8 cellular contexts compared by ENCODE assay signal in the genomic region with DNA sequence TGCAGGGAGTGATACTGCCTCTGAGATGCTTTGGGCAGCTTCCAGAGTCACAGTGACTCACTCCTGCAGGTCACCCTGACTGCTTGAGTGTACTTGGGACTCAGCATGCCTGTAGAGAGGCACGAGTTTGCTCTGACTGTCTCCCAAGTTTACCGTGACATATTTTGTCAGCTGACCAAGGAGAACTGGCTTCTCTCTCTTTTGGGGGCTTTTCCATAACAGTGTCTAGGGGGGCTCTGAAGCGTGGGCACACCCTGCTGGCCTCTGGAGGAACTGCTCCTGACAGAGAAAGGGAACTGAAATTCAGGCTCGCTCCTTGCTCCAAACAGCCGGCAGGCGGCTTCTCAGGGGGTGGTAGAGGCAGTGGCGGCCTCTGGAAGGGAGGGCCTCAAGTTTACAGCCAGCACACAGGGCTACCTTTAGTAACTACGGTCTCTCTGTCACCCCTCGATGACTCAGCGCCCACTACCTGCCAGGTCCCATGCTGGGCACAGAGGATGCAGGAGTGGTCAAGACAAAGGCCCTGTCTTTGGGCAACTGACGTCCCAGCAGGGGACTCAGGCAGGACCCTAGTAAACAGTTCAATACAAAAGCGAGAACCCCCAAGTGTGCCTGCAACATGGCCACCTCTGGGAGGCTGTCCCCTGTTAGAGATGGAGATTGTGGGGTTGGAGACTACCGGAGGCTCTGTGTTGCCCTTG. TPM values are rescaled to one million over a fixed set of nuclear protein-coding genes. Genes with fewer than 3 reads are reported as not detected.
DNase-seq lines count a peak whose midpoint lies in the region; ATAC-seq, FAIRE-seq and TF ChIP-seq lines count a peak whose summit lies in the region.

No MANE protein-coding gene starts in this region.

- no peak for TF ChIP-seq EP300 in HepG2 (IDR thresholded peaks at IDR 0.05; ENCODE audit: low read depth in 2 of 2, low read length in 2 of 2)
- no peak for TF ChIP-seq EP300 in HepG2 (CRISPR knock-in tag; IDR thresholded peaks at IDR 0.05; ENCODE audit: borderline replicate concordance)

- FAIRE-seq in HepG2 (lab: Jason Lieb, UNC) = no peak

- H4K20me1 ChIP-seq in MM.1S (ENCODE audit: insufficient read depth, low read length) = no peaks in the 10 kb centered on the region
- no peaks in the 10 kb centered on the region for H4K20me1 ChIP-seq in HepG2 (ENCODE audit: insufficient read depth, low read length)

- DNase-seq in ACHN (peak; percentile 15), HEK293T (ENCODE audit: extremely low spot score) (peak; percentile 83), MM.1S (peak; percentile 9), amniotic stem cell (lab: John Stamatoyannopoulos, UW) (peak; percentile 1), HepG2 (ENCODE audit: low spot score) (peak; percentile 22), SW480 (ENCODE audit: low spot score) (no peak)
- no peak for DNase-seq in stimulated activated CD4-positive, alpha-beta T cell treated with anti-CD3 and anti-CD28 coated beads, Interleukin-15, amount 100 ng/mL, for 24 hours

- no peaks in the 10 kb centered on the region for H3K4me1 ChIP-seq in MM.1S (ENCODE audit: low read length)
- peaks cover 11% of the 10 kb centered on the region for H3K4me1 ChIP-seq in HepG2 (ENCODE audit: insufficient read depth, low read length)

- H3K4me3 ChIP-seq in GM12875 (ENCODE audit: low read depth, low read length) (no peak overlapping the region), MM.1S (ENCODE audit: low read length) (no peak overlapping the region), HepG2 (replicated peaks in 1 of 3; ENCODE audit: insufficient read depth in 1 of 3, low read depth in 2 of 3, low read length in 3 of 3) (no peak overlapping the region)

- H3K27me3 ChIP-seq in MM.1S (replicated peaks; ENCODE audit: insufficient read depth, low read length) (no peaks in the 10 kb centered on the region), HepG2 (ENCODE audit: control insufficient read depth in 1 of 2, insufficient read depth in 2 of 2, low read length in 2 of 2) (no peaks in the 10 kb centered on the region; a peak in 1 of 5 replicates)

- in situ Hi-C loops in ACHN (cut with HindIII; ENCODE audit: low pct_ligation_motif_present, low pct_unique_long_range_greater_than_20kb, low sequenced_read_pairs) (no loop called here), HepG2 (cut with HindIII; ENCODE audit: extremely low pct_ligation_motif_present, low pct_unique_long_range_greater_than_20kb) (no loop called here)

- TF ChIP-seq CTCF in GM12875 (IDR thresholded peaks at IDR 0.05; ENCODE audit: borderline replicate concordance, insufficient read depth, low read depth, low read length) (peak; percentile 89), MM.1S (IDR thresholded peaks at IDR 0.05; ENCODE audit: low read length) (peak; percentile 70), HepG2 (CRISPR knock-in tag; IDR thresholded peaks at IDR 0.05) (peak; percentile 52)

- H3F3A ChIP-seq in MM.1S (ENCODE audit: insufficient read depth, low read length) = no peaks in the 10 kb centered on the region

- POLR2A ChIA-PET in HEK293T (lab: Yijun Ruan, JAX) (interaction anchor here (0.8 kb wide), 1 partner anchor 9 kb away, joined by 3 read pairs; no protein-coding TSS in a partner anchor), HepG2 (lab: Yijun Ruan, JAX) (no interaction called here)

- TF ChIP-seq RAD21 in HepG2 (CRISPR knock-in tag; IDR thresholded peaks at IDR 0.05) = no peak; the same call in 1 of the 2 replicates

- no peak for TF ChIP-seq POLR2A in HepG2 (IDR thresholded peaks at IDR 0.05; ENCODE audit: insufficient read depth in 1 of 2, low read depth in 2 of 2, low read length in 2 of 2)

- H3K9me2 ChIP-seq in MM.1S (replicated peaks; ENCODE audit: insufficient read depth, low read length) = no peaks in the 10 kb centered on the region

- no peaks in the 10 kb centered on the region for H3K9me3 ChIP-seq in MM.1S (replicated peaks; ENCODE audit: insufficient read depth, low read length)
- H3K9me3 ChIP-seq in HepG2 (ENCODE audit: low read length) = no peaks in the 10 kb centered on the region

- H3K4me2 ChIP-seq in MM.1S (ENCODE audit: low read depth, low read length) = no peak overlapping the region; the same call in 1 of the 2 replicates
- no peak overlapping the region for H3K4me2 ChIP-seq in HepG2 (ENCODE audit: low read depth, low read length)

- 90% methylated on average over 2 of the region's 13 CpGs for WGBS in HepG2 (ENCODE audit: low lambda C conversion rate)

- intact Hi-C loops in HepG2 (cut with micrococcal nuclease; ENCODE audit: unreplicated experiment) = no loop called here

- ATAC-seq in HepG2 = peak; percentile 70

- no TSS peak for BruUV-seq in HepG2 (replicated peaks; lab: Mats Ljungman, UMichigan)

- no peaks in the 10 kb centered on the region for H3K79me2 ChIP-seq in MM.1S (ENCODE audit: low read length)
- no peaks in the 10 kb centered on the region for H3K79me2 ChIP-seq in HepG2 (ENCODE audit: insufficient read depth, low read length)

- CTCF ChIA-PET in HEK293T (lab: Yijun Ruan, JAX) = interaction anchor here (0.9 to 2.1 kb wide), 4 partner anchors 10 to 23 kb away, joined by 3 to 9 read pairs (median 4); no protein-coding TSS in a partner anchor
- CTCF ChIA-PET in HepG2 (lab: Yijun Ruan, JAX; ENCODE audit: low intra/inter-chr PET ratio, low total read pairs) = no interaction called here

- H3K36me3 ChIP-seq in MM.1S (replicated peaks; ENCODE audit: insufficient read depth, low read length) = no peaks in the 10 kb centered on the region
- no peaks in the 10 kb centered on the region for H3K36me3 ChIP-seq in HepG2 (replicated peaks in 1 of 2; ENCODE audit: control insufficient read depth in 1 of 2, insufficient read depth in 2 of 2, low read length in 2 of 2)

- H3K9ac ChIP-seq in MM.1S (ENCODE audit: low read length) (no peak overlapping the region), HepG2 (ENCODE audit: insufficient read depth, low read depth, low read length) (no peak overlapping the region)

- H3K27ac ChIP-seq in MM.1S (ENCODE audit: low read length) (no peak overlapping the region), HepG2 (ENCODE audit: extremely low read length, insufficient read depth, low read length) (no peak overlapping the region)

- H2AFZ ChIP-seq in MM.1S (ENCODE audit: low read length) = no peak overlapping the region
- no peak overlapping the region for H2AFZ ChIP-seq in HepG2 (ENCODE audit: low read length)

TF ChIP-seq in HEK293T, 16 proteins besides CTCF, POLR2A, EP300 and RAD21:
- TF ChIP-seq SP1 (IDR thresholded peaks at IDR 0.05) (no peak), ELF4 (IDR thresholded peaks at IDR 0.05) (no peak), NFRKB (IDR thresholded peaks at IDR 0.05) (no peak), FOXK2 (IDR thresholded peaks at IDR 0.05) (no peak), FOXA1 (IDR thresholded peaks at IDR 0.05) (no peak)
- TF ChIP-seq, protein P1, sequence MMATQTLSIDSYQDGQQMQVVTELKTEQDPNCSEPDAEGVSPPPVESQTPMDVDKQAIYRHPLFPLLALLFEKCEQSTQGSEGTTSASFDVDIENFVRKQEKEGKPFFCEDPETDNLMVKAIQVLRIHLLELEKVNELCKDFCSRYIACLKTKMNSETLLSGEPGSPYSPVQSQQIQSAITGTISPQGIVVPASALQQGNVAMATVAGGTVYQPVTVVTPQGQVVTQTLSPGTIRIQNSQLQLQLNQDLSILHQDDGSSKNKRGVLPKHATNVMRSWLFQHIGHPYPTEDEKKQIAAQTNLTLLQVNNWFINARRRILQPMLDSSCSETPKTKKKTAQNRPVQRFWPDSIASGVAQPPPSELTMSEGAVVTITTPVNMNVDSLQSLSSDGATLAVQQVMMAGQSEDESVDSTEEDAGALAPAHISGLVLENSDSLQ (IDR thresholded peaks at IDR 0.05) = no peak

TF ChIP-seq in HepG2, 621 proteins besides CTCF, POLR2A, EP300 and RAD21:
- 0 out of 2 replicates have a peak, but pooled peaks have one; percentile 29 for TF ChIP-seq ZBTB7B (CRISPR knock-in tag; IDR thresholded peaks at IDR 0.05)
- 0 out of 2 replicates have a peak, but pooled peaks have one; percentile 5 for TF ChIP-seq STAG1 (CRISPR knock-in tag; IDR thresholded peaks at IDR 0.05)
- no peak for TF ChIP-seq SYNCRIP (IDR thresholded peaks at IDR 0.05; ENCODE audit: insufficient read depth, low read depth, low read length)
- TF ChIP-seq SMC3 (IDR thresholded peaks at IDR 0.05; ENCODE audit: low read length) = 0 out of 2 replicates have a peak, but pooled peaks have one; percentile 3

RNA-seq across cellular contexts. Expression of a gene that starts 17.8 kb away (rescaled TPM):
- 1.6 and 1.9 TPM in 2 replicates for total RNA-seq in HepG2 (2016; rRNA removed; fragmentation: Illumina TruSeq; extraction: Trizol)
- 0.18 and 0.30 TPM in 2 replicates for total RNA-seq in HepG2 (2016; cell fraction: cytosol; rRNA removed; fragmentation: Illumina TruSeq; extraction: Trizol; ENCODE audit: low read depth)
- total RNA-seq in HepG2 (2016; cell fraction: insoluble cytoplasmic fraction; rRNA removed; fragmentation: Illumina TruSeq; extraction: Trizol) = 1.7 and 1.8 TPM in 2 replicates
- total RNA-seq in HepG2 (2016; cell fraction: membrane; rRNA removed; fragmentation: Illumina TruSeq; extraction: Trizol) = 0.96 and 1.2 TPM in 2 replicates
- total RNA-seq in HepG2 (2016; cell fraction: nucleus; rRNA removed; fragmentation: Illumina TruSeq; extraction: Trizol) = 0.85 and 0.87 TPM in 2 replicates
- 2.9 and 3.4 TPM in 2 replicates for polyA plus RNA-seq in HepG2 (2011; rRNA removed)
- polyA plus RNA-seq in HepG2 (2011; cell fraction: cytosol; rRNA removed) = 2.3 and 2.5 TPM in 2 replicates
- 2.2 and 2.3 TPM in 2 replicates for polyA plus RNA-seq in HepG2 (2011; cell fraction: nucleus; rRNA removed)
- polyA plus RNA-seq in HepG2 (2012) = 1.1 and 1.9 TPM in 2 replicates
- polyA plus RNA-seq in HepG2 (2016; cell fraction: cytosol; fragmentation: Illumina TruSeq; extraction: Trizol; ENCODE audit: low read depth) = 0.24 and 0.28 TPM in 2 replicates
- polyA plus RNA-seq in HepG2 (2016; cell fraction: insoluble cytoplasmic fraction; fragmentation: Illumina TruSeq; extraction: Trizol; ENCODE audit: low read depth) = 1.7 and 1.8 TPM in 2 replicates
- polyA plus RNA-seq in HepG2 (2016; cell fraction: membrane; fragmentation: Illumina TruSeq; extraction: Trizol; ENCODE audit: low read depth) = 0.86 and 1.1 TPM in 2 replicates
- polyA plus RNA-seq in HepG2 (2016; cell fraction: nucleus; fragmentation: Illumina TruSeq; extraction: Trizol; ENCODE audit: insufficient read depth, low read depth) = 1.4 and 1.7 TPM in 2 replicates
- 1.2 and 5.8 TPM in 2 replicates for polyA minus RNA-seq in HepG2 (2011; rRNA and poly(A)+ RNA removed; ENCODE audit: low replicate concordance)
- 0.79 and 0.99 TPM in 2 replicates for polyA minus RNA-seq in HepG2 (2011; cell fraction: cytosol; rRNA and poly(A)+ RNA removed)
- polyA minus RNA-seq in HepG2 (2011; cell fraction: nucleus; rRNA and poly(A)+ RNA removed) = 0.75 and 0.90 TPM in 2 replicates

Comparison
In these comparisons a context has a peak if more than half of its experiments do, and no peak if none do; other contexts are left out.
1. DNase-seq: peak in ACHN (single experiment), HEK293T (single experiment), MM.1S (single experiment), amniotic stem cell (single experiment) and HepG2 (single experiment); none in SW480 (single experiment) and stimulated activated CD4-positive, alpha-beta T cell treated with anti-CD3 and anti-CD28 coated beads, Interleukin-15, amount 100 ng/mL, for 24 hours (single experiment).
2. Peak in every context shown above with its lines, with median percentiles within 50 percentile points of each other: CTCF ChIP-seq.